ENCODE assay signal across 3 cellular contexts in the genomic region with DNA sequence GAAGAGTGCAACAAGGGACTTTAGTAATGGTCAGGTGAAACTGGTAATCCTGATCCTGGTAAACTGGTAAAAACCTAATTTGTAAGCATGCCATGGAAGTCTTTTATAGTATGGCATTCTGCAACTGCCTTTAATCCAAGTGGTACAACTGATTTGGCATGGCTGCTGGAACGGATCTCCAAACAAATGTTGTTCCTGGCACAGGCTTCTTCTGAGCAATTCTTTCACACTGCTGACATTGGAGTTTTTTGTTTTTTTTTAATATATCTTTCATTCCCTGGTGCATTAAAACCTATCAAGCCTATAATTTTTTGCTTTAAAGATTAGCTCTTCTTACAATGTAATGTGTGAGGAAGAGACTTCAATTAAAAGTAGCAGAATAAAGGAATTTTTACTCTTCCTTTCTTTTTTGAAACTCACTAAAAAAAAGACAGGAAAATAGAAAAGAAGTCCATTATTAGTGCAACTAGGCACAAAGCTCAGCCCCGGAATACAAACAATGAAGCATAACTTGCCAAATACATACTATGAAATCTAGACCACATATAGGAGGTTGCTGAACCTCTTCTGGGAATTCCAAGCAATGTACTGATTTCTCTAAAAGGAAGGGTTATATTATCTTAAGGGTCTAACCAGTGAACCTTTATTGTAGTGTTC.
TF ChIP-seq lines count a peak whose summit lies in the region.

No MANE protein-coding gene starts in this region.

TF ChIP-seq in SK-N-SH, 30 proteins besides CTCF, POLR2A, EP300 and RAD21:
- TF ChIP-seq SMC3 (IDR thresholded peaks at IDR 0.05; ENCODE audit: low read depth, low read length) = no peak

TF ChIP-seq in SK-N-SH treated with all-trans-retinoic acid at 6 μM for 48 hours, 23 proteins besides CTCF, POLR2A, EP300 and RAD21:
- TF ChIP-seq, protein P1, sequence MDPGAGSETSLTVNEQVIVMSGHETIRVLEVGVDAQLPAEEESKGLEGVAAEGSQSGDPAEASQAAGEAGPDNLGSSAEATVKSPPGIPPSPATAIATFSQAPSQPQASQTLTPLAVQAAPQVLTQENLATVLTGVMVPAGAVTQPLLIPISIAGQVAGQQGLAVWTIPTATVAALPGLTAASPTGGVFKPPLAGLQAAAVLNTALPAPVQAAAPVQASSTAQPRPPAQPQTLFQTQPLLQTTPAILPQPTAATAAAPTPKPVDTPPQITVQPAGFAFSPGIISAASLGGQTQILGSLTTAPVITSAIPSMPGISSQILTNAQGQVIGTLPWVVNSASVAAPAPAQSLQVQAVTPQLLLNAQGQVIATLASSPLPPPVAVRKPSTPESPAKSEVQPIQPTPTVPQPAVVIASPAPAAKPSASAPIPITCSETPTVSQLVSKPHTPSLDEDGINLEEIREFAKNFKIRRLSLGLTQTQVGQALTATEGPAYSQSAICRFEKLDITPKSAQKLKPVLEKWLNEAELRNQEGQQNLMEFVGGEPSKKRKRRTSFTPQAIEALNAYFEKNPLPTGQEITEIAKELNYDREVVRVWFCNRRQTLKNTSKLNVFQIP (CRISPR knock-in tag; IDR thresholded peaks at IDR 0.05; ENCODE audit: borderline replicate concordance, low read depth) = no peak
- TF ChIP-seq, protein P2, sequence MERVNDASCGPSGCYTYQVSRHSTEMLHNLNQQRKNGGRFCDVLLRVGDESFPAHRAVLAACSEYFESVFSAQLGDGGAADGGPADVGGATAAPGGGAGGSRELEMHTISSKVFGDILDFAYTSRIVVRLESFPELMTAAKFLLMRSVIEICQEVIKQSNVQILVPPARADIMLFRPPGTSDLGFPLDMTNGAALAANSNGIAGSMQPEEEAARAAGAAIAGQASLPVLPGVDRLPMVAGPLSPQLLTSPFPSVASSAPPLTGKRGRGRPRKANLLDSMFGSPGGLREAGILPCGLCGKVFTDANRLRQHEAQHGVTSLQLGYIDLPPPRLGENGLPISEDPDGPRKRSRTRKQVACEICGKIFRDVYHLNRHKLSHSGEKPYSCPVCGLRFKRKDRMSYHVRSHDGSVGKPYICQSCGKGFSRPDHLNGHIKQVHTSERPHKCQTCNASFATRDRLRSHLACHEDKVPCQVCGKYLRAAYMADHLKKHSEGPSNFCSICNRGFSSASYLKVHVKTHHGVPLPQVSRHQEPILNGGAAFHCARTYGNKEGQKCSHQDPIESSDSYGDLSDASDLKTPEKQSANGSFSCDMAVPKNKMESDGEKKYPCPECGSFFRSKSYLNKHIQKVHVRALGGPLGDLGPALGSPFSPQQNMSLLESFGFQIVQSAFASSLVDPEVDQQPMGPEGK (CRISPR knock-in tag; IDR thresholded peaks at IDR 0.05; ENCODE audit: borderline replicate concordance) = no peak
- no peak for TF ChIP-seq OSR1 (CRISPR knock-in tag; IDR thresholded peaks at IDR 0.05)
- TF ChIP-seq, protein P3, sequence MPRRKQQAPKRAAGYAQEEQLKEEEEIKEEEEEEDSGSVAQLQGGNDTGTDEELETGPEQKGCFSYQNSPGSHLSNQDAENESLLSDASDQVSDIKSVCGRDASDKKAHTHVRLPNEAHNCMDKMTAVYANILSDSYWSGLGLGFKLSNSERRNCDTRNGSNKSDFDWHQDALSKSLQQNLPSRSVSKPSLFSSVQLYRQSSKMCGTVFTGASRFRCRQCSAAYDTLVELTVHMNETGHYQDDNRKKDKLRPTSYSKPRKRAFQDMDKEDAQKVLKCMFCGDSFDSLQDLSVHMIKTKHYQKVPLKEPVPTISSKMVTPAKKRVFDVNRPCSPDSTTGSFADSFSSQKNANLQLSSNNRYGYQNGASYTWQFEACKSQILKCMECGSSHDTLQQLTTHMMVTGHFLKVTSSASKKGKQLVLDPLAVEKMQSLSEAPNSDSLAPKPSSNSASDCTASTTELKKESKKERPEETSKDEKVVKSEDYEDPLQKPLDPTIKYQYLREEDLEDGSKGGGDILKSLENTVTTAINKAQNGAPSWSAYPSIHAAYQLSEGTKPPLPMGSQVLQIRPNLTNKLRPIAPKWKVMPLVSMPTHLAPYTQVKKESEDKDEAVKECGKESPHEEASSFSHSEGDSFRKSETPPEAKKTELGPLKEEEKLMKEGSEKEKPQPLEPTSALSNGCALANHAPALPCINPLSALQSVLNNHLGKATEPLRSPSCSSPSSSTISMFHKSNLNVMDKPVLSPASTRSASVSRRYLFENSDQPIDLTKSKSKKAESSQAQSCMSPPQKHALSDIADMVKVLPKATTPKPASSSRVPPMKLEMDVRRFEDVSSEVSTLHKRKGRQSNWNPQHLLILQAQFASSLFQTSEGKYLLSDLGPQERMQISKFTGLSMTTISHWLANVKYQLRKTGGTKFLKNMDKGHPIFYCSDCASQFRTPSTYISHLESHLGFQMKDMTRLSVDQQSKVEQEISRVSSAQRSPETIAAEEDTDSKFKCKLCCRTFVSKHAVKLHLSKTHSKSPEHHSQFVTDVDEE (CRISPR knock-in tag; IDR thresholded peaks at IDR 0.05) = no peak
- TF ChIP-seq SNAI2 (CRISPR knock-in tag; IDR thresholded peaks at IDR 0.05) = no peak
- no peak for TF ChIP-seq ZC3H10 (CRISPR knock-in tag; IDR thresholded peaks at IDR 0.05)
- no peak for TF ChIP-seq PPARA (CRISPR knock-in tag; IDR thresholded peaks at IDR 0.05; ENCODE audit: borderline replicate concordance)
- TF ChIP-seq ZNF70 (CRISPR knock-in tag; IDR thresholded peaks at IDR 0.05) = no peak
- TF ChIP-seq ZFP30 (CRISPR knock-in tag; IDR thresholded peaks at IDR 0.05) = no peak
- TF ChIP-seq BACH2 (CRISPR knock-in tag; IDR thresholded peaks at IDR 0.05; ENCODE audit: borderline replicate concordance) = no peak
- no peak for TF ChIP-seq GLIS3 (CRISPR knock-in tag; IDR thresholded peaks at IDR 0.05)
- no peak for TF ChIP-seq ZNF565 (CRISPR knock-in tag; conservative IDR thresholded peaks at IDR 0.05; ENCODE audit: low read depth)
- TF ChIP-seq ARNTL (CRISPR knock-in tag; IDR thresholded peaks at IDR 0.05; ENCODE audit: borderline replicate concordance, low read depth) = no peak
- TF ChIP-seq RARB (CRISPR knock-in tag; IDR thresholded peaks at IDR 0.05) = no peak
- TF ChIP-seq, protein P4, sequence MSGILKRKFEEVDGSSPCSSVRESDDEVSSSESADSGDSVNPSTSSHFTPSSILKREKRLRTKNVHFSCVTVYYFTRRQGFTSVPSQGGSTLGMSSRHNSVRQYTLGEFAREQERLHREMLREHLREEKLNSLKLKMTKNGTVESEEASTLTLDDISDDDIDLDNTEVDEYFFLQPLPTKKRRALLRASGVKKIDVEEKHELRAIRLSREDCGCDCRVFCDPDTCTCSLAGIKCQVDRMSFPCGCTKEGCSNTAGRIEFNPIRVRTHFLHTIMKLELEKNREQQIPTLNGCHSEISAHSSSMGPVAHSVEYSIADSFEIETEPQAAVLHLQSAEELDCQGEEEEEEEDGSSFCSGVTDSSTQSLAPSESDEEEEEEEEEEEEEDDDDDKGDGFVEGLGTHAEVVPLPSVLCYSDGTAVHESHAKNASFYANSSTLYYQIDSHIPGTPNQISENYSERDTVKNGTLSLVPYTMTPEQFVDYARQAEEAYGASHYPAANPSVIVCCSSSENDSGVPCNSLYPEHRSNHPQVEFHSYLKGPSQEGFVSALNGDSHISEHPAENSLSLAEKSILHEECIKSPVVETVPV (CRISPR knock-in tag; IDR thresholded peaks at IDR 0.05) = no peak
- TF ChIP-seq CSDC2 (CRISPR knock-in tag; IDR thresholded peaks at IDR 0.05) = no peak
- TF ChIP-seq ESRRG (CRISPR knock-in tag; IDR thresholded peaks at IDR 0.05) = no peak
- no peak for TF ChIP-seq ZFP3 (CRISPR knock-in tag; IDR thresholded peaks at IDR 0.05)
TF ChIP-seq in SK-N-SH treated with all-trans-retinoic acid at 6 μM for 48 hours: peak in this region for 0.

TF ChIP-seq in WTC11, 78 proteins besides CTCF, POLR2A, EP300 and RAD21:
- no peak for TF ChIP-seq ZNF423 (CRISPR knock-in tag; IDR thresholded peaks at IDR 0.05)
- TF ChIP-seq, protein P5, sequence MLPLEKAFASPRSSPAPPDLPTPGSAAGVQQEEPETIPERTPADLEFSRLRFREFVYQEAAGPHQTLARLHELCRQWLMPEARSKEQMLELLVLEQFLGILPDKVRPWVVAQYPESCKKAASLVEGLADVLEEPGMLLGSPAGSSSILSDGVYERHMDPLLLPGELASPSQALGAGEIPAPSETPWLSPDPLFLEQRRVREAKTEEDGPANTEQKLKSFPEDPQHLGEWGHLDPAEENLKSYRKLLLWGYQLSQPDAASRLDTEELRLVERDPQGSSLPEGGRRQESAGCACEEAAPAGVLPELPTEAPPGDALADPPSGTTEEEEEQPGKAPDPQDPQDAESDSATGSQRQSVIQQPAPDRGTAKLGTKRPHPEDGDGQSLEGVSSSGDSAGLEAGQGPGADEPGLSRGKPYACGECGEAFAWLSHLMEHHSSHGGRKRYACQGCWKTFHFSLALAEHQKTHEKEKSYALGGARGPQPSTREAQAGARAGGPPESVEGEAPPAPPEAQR (CRISPR knock-in tag; IDR thresholded peaks at IDR 0.05) = no peak
- TF ChIP-seq, protein P6, sequence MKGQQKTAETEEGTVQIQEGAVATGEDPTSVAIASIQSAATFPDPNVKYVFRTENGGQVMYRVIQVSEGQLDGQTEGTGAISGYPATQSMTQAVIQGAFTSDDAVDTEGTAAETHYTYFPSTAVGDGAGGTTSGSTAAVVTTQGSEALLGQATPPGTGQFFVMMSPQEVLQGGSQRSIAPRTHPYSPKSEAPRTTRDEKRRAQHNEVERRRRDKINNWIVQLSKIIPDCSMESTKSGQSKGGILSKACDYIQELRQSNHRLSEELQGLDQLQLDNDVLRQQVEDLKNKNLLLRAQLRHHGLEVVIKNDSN (CRISPR knock-in tag; IDR thresholded peaks at IDR 0.05) = no peak
- TF ChIP-seq SMAD4 (CRISPR knock-in tag; IDR thresholded peaks at IDR 0.05) = no peak
- TF ChIP-seq NFYB (CRISPR knock-in tag; conservative IDR thresholded peaks at IDR 0.05; ENCODE audit: low read depth) = no peak
- TF ChIP-seq, protein P7, sequence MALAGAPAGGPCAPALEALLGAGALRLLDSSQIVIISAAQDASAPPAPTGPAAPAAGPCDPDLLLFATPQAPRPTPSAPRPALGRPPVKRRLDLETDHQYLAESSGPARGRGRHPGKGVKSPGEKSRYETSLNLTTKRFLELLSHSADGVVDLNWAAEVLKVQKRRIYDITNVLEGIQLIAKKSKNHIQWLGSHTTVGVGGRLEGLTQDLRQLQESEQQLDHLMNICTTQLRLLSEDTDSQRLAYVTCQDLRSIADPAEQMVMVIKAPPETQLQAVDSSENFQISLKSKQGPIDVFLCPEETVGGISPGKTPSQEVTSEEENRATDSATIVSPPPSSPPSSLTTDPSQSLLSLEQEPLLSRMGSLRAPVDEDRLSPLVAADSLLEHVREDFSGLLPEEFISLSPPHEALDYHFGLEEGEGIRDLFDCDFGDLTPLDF (CRISPR knock-in tag; IDR thresholded peaks at IDR 0.05) = no peak
